8 cellular contexts compared by ENCODE assay signal in genomic region chr2:73736378-73736777, GRCh38. TPM values are rescaled to one million over a fixed set of nuclear protein-coding genes. Genes with fewer than 3 reads are reported as not detected.
DNase-seq lines count a peak whose midpoint lies in the region; ATAC-seq, FAIRE-seq and TF ChIP-seq lines count a peak whose summit lies in the region.

No MANE protein-coding gene starts in this region.

- no peaks in the 10 kb centered on the region for H3K9me3 ChIP-seq in keratinocyte (ENCODE audit: control insufficient read depth, low read depth, low read length)
- no peaks in the 10 kb centered on the region for H3K9me3 ChIP-seq in suprapubic skin

- TF ChIP-seq EP300 in suprapubic skin (IDR thresholded peaks at IDR 0.05): no peak

- peaks cover 11 to 12% of the 10 kb centered on the region in 2 experiments for H3K36me3 ChIP-seq in keratinocyte (ENCODE audit: control insufficient read depth in 2 of 2, extremely low read depth in 1 of 2, insufficient read depth in 2 of 2, low read length in 2 of 2)
- peaks cover 20% of the 10 kb centered on the region for H3K36me3 ChIP-seq in suprapubic skin

- H4K20me1 ChIP-seq in keratinocyte (ENCODE audit: control insufficient read depth, extremely low read depth, insufficient read depth, low read length): no peaks in the 10 kb centered on the region

- CTCF ChIA-PET in activated CD4-positive, alpha-beta T cell treated with anti-CD3 and anti-CD28 coated beads for 36 hours (lab: Charles Lee): interaction anchor here (0.6 to 1.4 kb wide), 2 partner anchors 11 to 780 kb away, joined by 3 to 6 read pairs; no protein-coding TSS in a partner anchor
- CTCF ChIA-PET in activated CD8-positive, alpha-beta T cell treated with anti-CD3 and anti-CD28 coated beads, Interleukin-2, amount 10 ng/mL, durations not matched to agents 7 days and 5 days (lab: Charles Lee): interaction anchor here (1.2 to 1.9 kb wide), 6 partner anchors 19 to 718 kb away, joined by 3 to 5 read pairs (median 4); partner anchors contain the start of genes MOB1A and STAMBP

- POLR2A ChIA-PET in activated CD4-positive, alpha-beta T cell treated with anti-CD3 and anti-CD28 coated beads for 36 hours (lab: Charles Lee): interaction anchor here (0.6 to 1.3 kb wide), 4 partner anchors 13 to 502 kb away, joined by 3 to 5 read pairs (median 4); partner anchors contain the start of gene CCT7
- POLR2A ChIA-PET in activated CD8-positive, alpha-beta T cell treated with anti-CD3 and anti-CD28 coated beads, Interleukin-2, amount 10 ng/mL, durations not matched to agents 7 days and 5 days (lab: Charles Lee): interaction anchor here (0.5 to 1.8 kb wide), 11 partner anchors 8 to 718 kb away, joined by 3 to 8 read pairs (median 5); partner anchors contain the start of genes CCT7, DUSP11, INO80B and MOB1A

- H3K9me1 ChIP-seq in keratinocyte (ENCODE audit: control insufficient read depth, extremely low read depth, insufficient read depth, low read length): no peaks in the 10 kb centered on the region

- no peak for FAIRE-seq in keratinocyte (lab: Jason Lieb, UNC)

- H3K36me3 Mint-ChIP-seq in activated CD4-positive, alpha-beta T cell treated with anti-CD3 and anti-CD28 coated beads for 36 hours (ENCODE audit: low read depth): peaks cover 34% of the 10 kb centered on the region
- peaks cover 37% of the 10 kb centered on the region for H3K36me3 Mint-ChIP-seq in activated CD8-positive, alpha-beta T cell treated with anti-CD3 and anti-CD28 coated beads, Interleukin-2, amount 10 ng/mL, durations not matched to agents 7 days and 5 days (ENCODE audit: low read depth)

- H3K27ac Mint-ChIP-seq in activated CD4-positive, alpha-beta T cell treated with anti-CD3 and anti-CD28 coated beads for 36 hours: peak overlapping the region; percentile 87
- peak overlapping the region; percentile 95 for H3K27ac Mint-ChIP-seq in activated CD8-positive, alpha-beta T cell treated with anti-CD3 and anti-CD28 coated beads, Interleukin-2, amount 10 ng/mL, durations not matched to agents 7 days and 5 days

- no peak for TF ChIP-seq CTCF in keratinocyte (optimal IDR thresholded peaks at IDR 0.05 in 1 of 3, IDR thresholded peaks at IDR 0.05 in 1 of 3, conservative IDR thresholded peaks at IDR 0.05 in 1 of 3; ENCODE audit: extremely low read depth in 1 of 3, insufficient read depth in 2 of 3, low read length in 3 of 3)
- TF ChIP-seq CTCF in suprapubic skin (IDR thresholded peaks at IDR 0.05): no peak

- dilution Hi-C loops in keratinocyte (cut with MboI; ENCODE audit: extremely low pct_ligation_motif_present, low sequenced_read_pairs): no loop called here

- H3K4me1 Mint-ChIP-seq in activated CD4-positive, alpha-beta T cell treated with anti-CD3 and anti-CD28 coated beads for 36 hours: peaks cover 14% of the 10 kb centered on the region
- H3K4me1 Mint-ChIP-seq in activated CD8-positive, alpha-beta T cell treated with anti-CD3 and anti-CD28 coated beads, Interleukin-2, amount 10 ng/mL, durations not matched to agents 7 days and 5 days (ENCODE audit: low read depth): peaks cover 21% of the 10 kb centered on the region

- H3K27me3 ChIP-seq in keratinocyte (ENCODE audit: control insufficient read depth, extremely low read depth, insufficient read depth, low read length) (no peaks in the 10 kb centered on the region), suprapubic skin (no peaks in the 10 kb centered on the region)

- peak overlapping the region; percentile 79 for H2AFZ ChIP-seq in keratinocyte (ENCODE audit: control insufficient read depth, low read length)

- 15% methylated on average over 8 of the region's 8 CpGs for WGBS in suprapubic skin

- H3K9ac ChIP-seq in keratinocyte (ENCODE audit: control insufficient read depth, extremely low read depth, insufficient read depth, low read length): peak overlapping the region; percentile 93

- peaks cover 12% of the 10 kb centered on the region for H3K4me1 ChIP-seq in keratinocyte (ENCODE audit: control insufficient read depth, extremely low read depth, insufficient read depth, low read length)
- H3K4me1 ChIP-seq in suprapubic skin: peaks cover 31% of the 10 kb centered on the region

- intact Hi-C loops in activated CD4-positive, alpha-beta T cell treated with anti-CD3 and anti-CD28 coated beads for 36 hours (cut with DNase I, micrococcal nuclease): loop anchor here (2.0 kb wide), 4 partner anchors 248 to 736 kb away; partner anchors contain the start of genes MRPL53 (in 1 of the 2), PRADC1 (in 1 of the 2) and TET3 (in 1 of the 2)
- intact Hi-C loops in sciatic nerve (cut with DNase I): no loop called here

- H3K4me3 ChIP-seq in keratinocyte (ENCODE audit: control insufficient read depth in 2 of 3, extremely low read depth in 1 of 3, insufficient read depth in 2 of 3, low read depth in 1 of 3, low read length in 3 of 3) (peak overlapping the region; percentile 89 to 99 (median 94)), suprapubic skin (peak overlapping the region; percentile 71)

- no peak for ATAC-seq in activated CD4-positive, alpha-beta T cell treated with anti-CD3 and anti-CD28 coated beads for 36 hours
- no peak for ATAC-seq in activated CD8-positive, alpha-beta T cell treated with anti-CD3 and anti-CD28 coated beads, Interleukin-2, amount 10 ng/mL, durations not matched to agents 7 days and 5 days
- ATAC-seq in HG03095 (IDR thresholded peaks at IDR 0.05; ENCODE audit: unreplicated experiment) (no peak), sciatic nerve (no peak)

- H3K4me3 Mint-ChIP-seq in activated CD4-positive, alpha-beta T cell treated with anti-CD3 and anti-CD28 coated beads for 36 hours: peak overlapping the region; percentile 92
- peak overlapping the region; percentile 95 for H3K4me3 Mint-ChIP-seq in activated CD8-positive, alpha-beta T cell treated with anti-CD3 and anti-CD28 coated beads, Interleukin-2, amount 10 ng/mL, durations not matched to agents 7 days and 5 days

- DNase-seq in activated CD4-positive, alpha-beta T cell treated with anti-CD3 and anti-CD28 coated beads for 36 hours: no peak
- DNase-seq in activated CD4-positive, alpha-beta T cell treated with anti-CD3 and anti-CD28 coated beads for 1 hour: no peak
- no peak for DNase-seq in activated CD8-positive, alpha-beta T cell treated with anti-CD3 and anti-CD28 coated beads, Interleukin-2, amount 10 ng/mL, durations not matched to agents 7 days and 5 days
- DNase-seq in keratinocyte (ENCODE audit: low read depth, low spot score) (no peak), suprapubic skin (ENCODE audit: low spot score in 2 of 2) (no peak), sciatic nerve (ENCODE audit: low spot score) (no peak), DMS 273 (lab: John Stamatoyannopoulos, UW; ENCODE audit: unreplicated experiment) (no peak)

- no peak for TF ChIP-seq POLR2A in suprapubic skin (IDR thresholded peaks at IDR 0.05)

- peaks cover 4% of the 10 kb centered on the region for H3K9me3 Mint-ChIP-seq in activated CD4-positive, alpha-beta T cell treated with anti-CD3 and anti-CD28 coated beads for 36 hours (ENCODE audit: low read depth)
- H3K9me3 Mint-ChIP-seq in activated CD8-positive, alpha-beta T cell treated with anti-CD3 and anti-CD28 coated beads, Interleukin-2, amount 10 ng/mL, durations not matched to agents 7 days and 5 days (ENCODE audit: insufficient read depth): no peaks in the 10 kb centered on the region

- H3K4me2 ChIP-seq in keratinocyte (ENCODE audit: control insufficient read depth, extremely low read depth, insufficient read depth, low read depth, low read length): peak overlapping the region; percentile 100

- H3K27ac ChIP-seq in keratinocyte (ENCODE audit: control insufficient read depth, insufficient read depth, low read length) (peak overlapping the region; percentile 79), suprapubic skin (peak overlapping the region; percentile 69)

- H3K27me3 Mint-ChIP-seq in activated CD4-positive, alpha-beta T cell treated with anti-CD3 and anti-CD28 coated beads for 36 hours: no peaks in the 10 kb centered on the region
- H3K27me3 Mint-ChIP-seq in activated CD8-positive, alpha-beta T cell treated with anti-CD3 and anti-CD28 coated beads, Interleukin-2, amount 10 ng/mL, durations not matched to agents 7 days and 5 days (ENCODE audit: low read depth): no peaks in the 10 kb centered on the region

- H3K79me2 ChIP-seq in keratinocyte (ENCODE audit: control insufficient read depth, insufficient read depth, low read length): peaks cover 21% of the 10 kb centered on the region

RNA-seq across cellular contexts. Expression of gene TPRKB, which starts 0.8 kb away (rescaled TPM):
- 10 to 100 TPM; 23.3 to 35.3 TPM for total RNA-seq in activated CD4-positive, alpha-beta T cell treated with anti-CD3 and anti-CD28 coated beads for 36 hours
- total RNA-seq in activated CD8-positive, alpha-beta T cell treated with anti-CD3 and anti-CD28 coated beads, Interleukin-2, amount 10 ng/mL, durations not matched to agents 7 days and 5 days: 10 to 100 TPM; 43.7 to 50.0 TPM
- 28.0 to 58.4 TPM (median 32.3 TPM) in 3 replicates for polyA plus RNA-seq in keratinocyte
- polyA plus RNA-seq in keratinocyte (2011; ENCODE audit: low read depth): 21.4 TPM
- polyA plus RNA-seq in keratinocyte (2011; cell fraction: cytosol; rRNA removed): 31.7 and 54.0 TPM in 2 replicates
- polyA plus RNA-seq in keratinocyte (2011; cell fraction: nucleus; rRNA removed): 12.8 and 14.6 TPM in 2 replicates
- 26.6 and 41.8 TPM in 2 replicates for polyA plus RNA-seq in keratinocyte (2012; ENCODE audit: low replicate concordance)
- polyA minus RNA-seq in keratinocyte: 3.7 to 7.3 TPM (median 6.4 TPM) in 3 replicates
- polyA minus RNA-seq in keratinocyte (2011; cell fraction: cytosol; rRNA and poly(A)+ RNA removed): 5.4 TPM
- polyA minus RNA-seq in keratinocyte (2011; cell fraction: nucleus; rRNA and poly(A)+ RNA removed): 3.7 and 5.7 TPM in 2 replicates
- total RNA-seq in suprapubic skin: 10 to 100 TPM; 19.2 to 32.2 (median 29.0) TPM
- total RNA-seq in sciatic nerve: 16.1 TPM

RNA-seq across cellular contexts. Expression of gene DUSP11, which starts 43.5 kb away (rescaled TPM):
- 10 to 100 TPM; 27.6 to 33.5 TPM for total RNA-seq in activated CD4-positive, alpha-beta T cell treated with anti-CD3 and anti-CD28 coated beads for 36 hours
- 10 to 100 TPM; 24.3 to 25.6 TPM for total RNA-seq in activated CD8-positive, alpha-beta T cell treated with anti-CD3 and anti-CD28 coated beads, Interleukin-2, amount 10 ng/mL, durations not matched to agents 7 days and 5 days
- 65.6 to 83.7 TPM (median 69.1 TPM) in 3 replicates for polyA plus RNA-seq in keratinocyte
- polyA plus RNA-seq in keratinocyte (2011; ENCODE audit: low read depth): 18.2 TPM
- 51.7 and 104 TPM in 2 replicates for polyA plus RNA-seq in keratinocyte (2011; cell fraction: cytosol; rRNA removed)
- polyA plus RNA-seq in keratinocyte (2011; cell fraction: nucleus; rRNA removed): 74.1 and 93.5 TPM in 2 replicates
- 35.9 and 46.2 TPM in 2 replicates for polyA plus RNA-seq in keratinocyte (2012; ENCODE audit: low replicate concordance)
- 8.7 to 31.4 TPM (median 24.8 TPM) in 3 replicates for polyA minus RNA-seq in keratinocyte
- polyA minus RNA-seq in keratinocyte (2011; cell fraction: cytosol; rRNA and poly(A)+ RNA removed): 33.6 TPM
- polyA minus RNA-seq in keratinocyte (2011; cell fraction: nucleus; rRNA and poly(A)+ RNA removed): 33.2 and 43.9 TPM in 2 replicates
- total RNA-seq in suprapubic skin: 10 to 100 TPM; 45.6 to 59.1 (median 57.0) TPM
- total RNA-seq in sciatic nerve: 23.1 TPM

RNA-seq across cellular contexts. Expression of gene C2orf78, which starts 47.6 kb away (rescaled TPM):
- total RNA-seq in activated CD4-positive, alpha-beta T cell treated with anti-CD3 and anti-CD28 coated beads for 36 hours: not detected
- total RNA-seq in activated CD8-positive, alpha-beta T cell treated with anti-CD3 and anti-CD28 coated beads, Interleukin-2, amount 10 ng/mL, durations not matched to agents 7 days and 5 days: not detected
- polyA plus RNA-seq in keratinocyte: not detected in 3 replicates
- polyA plus RNA-seq in keratinocyte (2011; ENCODE audit: low read depth): not detected
- polyA plus RNA-seq in keratinocyte (2011; cell fraction: cytosol; rRNA removed): not detected in 2 replicates
- polyA plus RNA-seq in keratinocyte (2011; cell fraction: nucleus; rRNA removed): not detected in 2 replicates
- not detected in 2 replicates for polyA plus RNA-seq in keratinocyte (2012; ENCODE audit: low replicate concordance)
- not detected in 3 replicates for polyA minus RNA-seq in keratinocyte
- not detected for polyA minus RNA-seq in keratinocyte (2011; cell fraction: cytosol; rRNA and poly(A)+ RNA removed)
- polyA minus RNA-seq in keratinocyte (2011; cell fraction: nucleus; rRNA and poly(A)+ RNA removed): not detected in 2 replicates
- total RNA-seq in suprapubic skin: not detected
- total RNA-seq in sciatic nerve: not detected
